Comparison of ENCODE assay signal across 16 cellular contexts in genomic region chr5:162488077-162488476, GRCh38.
DNase-seq lines count a peak whose midpoint lies in the region; ATAC-seq, FAIRE-seq and TF ChIP-seq lines count a peak whose summit lies in the region.
"Had no signal": no experiment of that assay in that cellular context is flagged by ENCODE, and none has a peak within 500 bp of the region (broad histone marks: within the 10 kb centered on the region; RNA-seq: fewer than 3 reads in every experiment).

No MANE protein-coding gene starts in this region.

- H3K4me3 ChIP-seq in bronchial epithelial cell (ENCODE audit: low read depth, low read length): no peak overlapping the region
- H3K4me3 ChIP-seq: GM23338 had no signal

- no peak for TF ChIP-seq CTCF in bronchial epithelial cell (IDR thresholded peaks at IDR 0.05; ENCODE audit: insufficient read depth, low read length, severe bottlenecking)

- no peaks in the 10 kb centered on the region for H3K36me3 ChIP-seq in bronchial epithelial cell (ENCODE audit: control insufficient read depth, insufficient read depth, low read length)

- no peaks in the 10 kb centered on the region for H3K27me3 ChIP-seq in bronchial epithelial cell (ENCODE audit: control insufficient read depth, insufficient read depth, low read length)

- FAIRE-seq in bronchial epithelial cell (lab: Jason Lieb, UNC): no peak

- ATAC-seq in GM19395 (IDR thresholded peaks at IDR 0.05; ENCODE audit: unreplicated experiment) (no peak), GM19455 (IDR thresholded peaks at IDR 0.05; ENCODE audit: unreplicated experiment) (no peak)
- ATAC-seq: CD8-positive, alpha-beta T cell; GM23338 had no signal

- DNase-seq in LHCN-M2 (ENCODE audit: low read depth): peak; percentile 51
- peak; percentile 15 for DNase-seq in bronchial epithelial cell (ENCODE audit: low read depth)
- peak; percentile 20 for DNase-seq in kidney glomerular epithelial cell (lab: John Stamatoyannopoulos, UW)
- no peak for DNase-seq in stimulated activated CD4-positive, alpha-beta T cell treated with anti-CD3 and anti-CD28 coated beads, Interleukin-4, amount 100 ng/mL, for 4 hours
- no peak for DNase-seq in H4 (ENCODE audit: low spot score)
- DNase-seq: CD8-positive, alpha-beta T cell; DMS79; KBM-7; NCI-H1436; NCI-H2081; NCI-H510A; NCI-H82; SHP77 had no signal

Comparison
In these comparisons a context has a peak if more than half of its experiments do, and no peak if none do; other contexts are left out.
1. DNase-seq: peak in LHCN-M2 (single experiment), bronchial epithelial cell (single experiment) and kidney glomerular epithelial cell (single experiment); none in stimulated activated CD4-positive, alpha-beta T cell treated with anti-CD3 and anti-CD28 coated beads, Interleukin-4, amount 100 ng/mL, for 4 hours (0 of 2) and H4 (single experiment).